ENCODE assay signal across 1 cellular context in genomic region chr5:135289651-135290050, GRCh38.
TF ChIP-seq lines count a peak whose summit lies in the region.

No MANE protein-coding gene starts in this region.

TF ChIP-seq in IMR-90, 13 proteins besides CTCF, POLR2A, EP300 and RAD21 (continued from another document):
- no peak for TF ChIP-seq ELK1 (IDR thresholded peaks at IDR 0.05; ENCODE audit: borderline replicate concordance, low read depth, low read length)
